8 cellular contexts compared by ENCODE assay signal in the genomic region with DNA sequence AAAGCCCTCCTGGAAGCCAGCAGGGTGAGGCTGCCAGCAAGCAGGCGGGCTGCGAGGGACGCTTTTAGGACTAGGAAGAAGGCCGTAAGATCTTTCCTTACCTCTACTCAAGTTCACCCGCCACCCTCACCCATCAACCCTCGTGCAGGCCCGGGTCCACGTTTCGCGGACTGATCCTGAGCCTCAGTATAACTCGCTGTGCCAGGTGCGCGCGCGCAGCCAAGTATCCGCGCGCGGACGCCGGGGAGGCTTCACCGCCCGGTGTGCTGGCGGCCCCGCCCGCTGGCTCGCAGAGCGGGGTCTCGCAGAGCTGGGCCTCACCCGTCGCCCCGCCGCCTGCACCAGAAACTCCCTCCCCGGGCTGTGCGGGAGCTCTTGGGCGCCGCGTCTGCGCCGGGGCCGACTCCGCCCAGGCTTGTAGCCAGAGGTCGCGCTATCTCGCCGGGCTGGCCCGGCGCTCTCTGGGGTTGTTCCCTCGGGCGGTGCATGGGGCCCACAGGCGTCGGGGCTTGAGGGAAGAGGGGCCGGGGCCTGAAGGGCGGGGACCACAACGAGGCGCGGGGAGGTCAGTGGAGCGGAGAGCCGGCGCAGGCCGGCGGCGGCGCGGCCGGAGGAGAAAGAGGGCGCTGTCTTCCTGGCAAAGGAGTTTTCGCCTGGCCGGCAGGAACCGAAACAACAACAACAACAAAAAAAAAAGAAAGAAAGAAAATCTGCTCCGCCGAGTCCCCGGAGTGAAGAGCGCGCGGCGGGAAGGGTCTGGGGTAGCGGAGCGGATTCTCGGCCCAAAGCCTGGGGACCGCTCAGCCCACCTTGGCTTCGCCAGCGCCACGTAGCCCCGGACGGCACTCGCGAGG. TPM values are rescaled to one million over a fixed set of nuclear protein-coding genes. Genes with fewer than 3 reads are reported as not detected.
DNase-seq lines count a peak whose midpoint lies in the region; ATAC-seq and TF ChIP-seq lines count a peak whose summit lies in the region.

No MANE protein-coding gene starts in this region.

- peaks cover 97% of the 10 kb centered on the region for H3K27me3 Mint-ChIP-seq in activated naive CD4-positive, alpha-beta T cell treated with anti-CD3 and anti-CD28 coated beads, Interleukin-2, amount 10 ng/mL, durations not matched to agents 7 days and 5 days

- H4K20me1 ChIP-seq in IMR-90 (ENCODE audit: insufficient read depth, low read length) (no peaks in the 10 kb centered on the region), SU-DHL-6 (ENCODE audit: low read depth, low read length) (no peaks in the 10 kb centered on the region)

- peak overlapping the region; percentile 96 for H3K9ac ChIP-seq in IMR-90 (ENCODE audit: low read depth, low read length)
- peak overlapping the region; percentile 67 for H3K9ac ChIP-seq in SU-DHL-6 (ENCODE audit: low read length)

- peak overlapping the region; percentile 87 for H2BK5ac ChIP-seq in IMR-90 (ENCODE audit: low read depth, low read length, poor library complexity, severe bottlenecking)

- H4K8ac ChIP-seq in IMR-90 (ENCODE audit: low read depth in 2 of 2, low read length in 2 of 2), result peak overlapping the region; percentile 94 to 96

- H2BK120ac ChIP-seq in IMR-90 (ENCODE audit: low read depth, low read length), result peak overlapping the region; percentile 96

- H2AK9ac ChIP-seq in IMR-90 (replicated peaks; ENCODE audit: low read depth, low read length, poor library complexity), result peak overlapping the region; percentile 68

- peak overlapping the region; percentile 92 for H3K23ac ChIP-seq in IMR-90 (ENCODE audit: low read depth, low read length)

- peak; percentile 53 for TF ChIP-seq CTCF in IMR-90 (conservative IDR thresholded peaks at IDR 0.05; ENCODE audit: low read depth, low read length)
- TF ChIP-seq CTCF in SU-DHL-6 (IDR thresholded peaks at IDR 0.05; ENCODE audit: insufficient read depth, low read length, poor library complexity, severe bottlenecking), result peak; percentile 72
- TF ChIP-seq CTCF in epithelial cell of esophagus (IDR thresholded peaks at IDR 0.05; ENCODE audit: insufficient read depth, low read depth, low read length, missing control alignments), result peak; percentile 38

- H3K27ac Mint-ChIP-seq in activated naive CD4-positive, alpha-beta T cell treated with anti-CD3 and anti-CD28 coated beads, Interleukin-2, amount 10 ng/mL, durations not matched to agents 7 days and 5 days, result no peak overlapping the region

- peak overlapping the region; percentile 73 for H3K4me3 Mint-ChIP-seq in activated naive CD4-positive, alpha-beta T cell treated with anti-CD3 and anti-CD28 coated beads, Interleukin-2, amount 10 ng/mL, durations not matched to agents 7 days and 5 days

- 4% methylated on average over 31 of the region's 88 CpGs; no CpG with 5 or more reads in 1 of the 2 experiments for WGBS in IMR-90 (ENCODE audit: extremely low coverage in 2 of 2, insufficient read length in 1 of 2), 2 experiments

- peak overlapping the region; percentile 84 for H4K5ac ChIP-seq in IMR-90 (ENCODE audit: low read depth, low read length)

- peak overlapping the region; percentile 97; the same call in 2 of the 3 replicates for H2BK15ac ChIP-seq in IMR-90 (ENCODE audit: low read depth, low read length)

- TF ChIP-seq POLR2A in IMR-90 (IDR thresholded peaks at IDR 0.05; ENCODE audit: low read depth, low read length), result no peak; the same call in 1 of the 2 replicates

- peak overlapping the region; percentile 90 for H2BK20ac ChIP-seq in IMR-90 (ENCODE audit: low read depth, low read length)

- CTCF ChIA-PET in activated naive CD4-positive, alpha-beta T cell treated with anti-CD3 and anti-CD28 coated beads, Interleukin-2, amount 10 ng/mL, durations not matched to agents 7 days and 5 days (lab: Charles Lee), result interaction anchor here (1.2 to 1.6 kb wide), 3 partner anchors 8 to 364 kb away, joined by 3 to 4 read pairs (median 3); no protein-coding TSS in a partner anchor
- CTCF ChIA-PET in IMR-90 (lab: Yijun Ruan, JAX), result interaction anchor here (0.6 to 1.0 kb wide), 2 partner anchors 14 to 170 kb away, joined by 3 to 4 read pairs; no protein-coding TSS in a partner anchor

- peaks cover 2 to 13% of the 10 kb centered on the region in 2 experiments; a peak in 2 of 4 replicates for H3K79me1 ChIP-seq in IMR-90 (ENCODE audit: low read depth in 1 of 2, low read length in 2 of 2)

- ATAC-seq in GM21825 (IDR thresholded peaks at IDR 0.05; ENCODE audit: unreplicated experiment) (peak; percentile 88), IMR-90 (ENCODE audit: low read depth) (peak; percentile 83)

- peak overlapping the region; percentile 78 for H3K4ac ChIP-seq in IMR-90 (ENCODE audit: low read depth, low read length)

- H3K4me3 ChIP-seq in IMR-90 (ENCODE audit: insufficient read depth, low read depth, low read length) (peak overlapping the region; percentile 77), SU-DHL-6 (ENCODE audit: insufficient read depth, low read length, poor library complexity, severe bottlenecking) (peak overlapping the region; percentile 74), epithelial cell of esophagus (ENCODE audit: low read length) (peak overlapping the region; percentile 77), muscle layer of duodenum (ENCODE audit: low read depth in 1 of 2, low read length in 2 of 2) (peak overlapping the region; percentile 73 to 82)

- H3K36me3 ChIP-seq in IMR-90 (ENCODE audit: control insufficient read depth, insufficient read depth, low read length) (no peaks in the 10 kb centered on the region), SU-DHL-6 (ENCODE audit: low read length) (no peaks in the 10 kb centered on the region), muscle layer of duodenum (ENCODE audit: control insufficient read depth in 1 of 2, insufficient read depth in 2 of 2, low read length in 2 of 2) (no peaks in the 10 kb centered on the region)

- peak; percentile 62 for TF ChIP-seq RAD21 in IMR-90 (IDR thresholded peaks at IDR 0.05; ENCODE audit: low read length)

- peak overlapping the region; percentile 96 for H3K27ac ChIP-seq in IMR-90 (ENCODE audit: insufficient read depth, low read length)
- 0 out of 2 replicates have a peak overlapping the region, but pooled peaks have one; percentile 12 for H3K27ac ChIP-seq in SU-DHL-6 (ENCODE audit: low read depth, low read length)
- H3K27ac ChIP-seq in muscle layer of duodenum (ENCODE audit: low read length), result no peak overlapping the region

- peak overlapping the region; percentile 92 for H2AFZ ChIP-seq in IMR-90 (replicated peaks; ENCODE audit: low read length, poor library complexity)
- peak overlapping the region; percentile 99 for H2AFZ ChIP-seq in SU-DHL-6 (ENCODE audit: low read depth, low read length, severe bottlenecking)

- peaks cover 5% of the 10 kb centered on the region for H3K36me3 Mint-ChIP-seq in activated naive CD4-positive, alpha-beta T cell treated with anti-CD3 and anti-CD28 coated beads, Interleukin-2, amount 10 ng/mL, durations not matched to agents 7 days and 5 days

- dilution Hi-C loops in IMR-90 (cut with HindIII; ENCODE audit: low sequenced_read_pairs, unreplicated experiment), result no loop called here

- peaks cover 32% of the 10 kb centered on the region for H3K4me1 Mint-ChIP-seq in activated naive CD4-positive, alpha-beta T cell treated with anti-CD3 and anti-CD28 coated beads, Interleukin-2, amount 10 ng/mL, durations not matched to agents 7 days and 5 days

- no peaks in the 10 kb centered on the region for H3K9me3 Mint-ChIP-seq in activated naive CD4-positive, alpha-beta T cell treated with anti-CD3 and anti-CD28 coated beads, Interleukin-2, amount 10 ng/mL, durations not matched to agents 7 days and 5 days

- POLR2A ChIA-PET in IMR-90 (lab: Charles Lee; ENCODE audit: unreplicated experiment), result interaction anchor here (0.6 kb wide), 1 partner anchor 340 kb away, joined by 5 read pairs; no protein-coding TSS in a partner anchor

- in situ Hi-C loops in IMR-90 (cut with MboI; ENCODE audit: low sequenced_read_pairs), result no loop called here

- H3K14ac ChIP-seq in IMR-90 (replicated peaks; ENCODE audit: low read depth, low read length), result peak overlapping the region; percentile 99

- no peaks in the 10 kb centered on the region for H3K9me1 ChIP-seq in IMR-90 (ENCODE audit: insufficient read depth, low read length)

- intact Hi-C loops in IMR-90 (cut with micrococcal nuclease), result no loop called here

- H4K91ac ChIP-seq in IMR-90 (ENCODE audit: insufficient read depth, low read depth, low read length), result peak overlapping the region; percentile 97

- H2AK5ac ChIP-seq in IMR-90 (ENCODE audit: low read depth, low read length), result peak overlapping the region; percentile 72

- no peaks in the 10 kb centered on the region for H3K79me2 ChIP-seq in SU-DHL-6 (ENCODE audit: insufficient read depth, low read length)

- H3K27me3 ChIP-seq in IMR-90 (ENCODE audit: control insufficient read depth, insufficient read depth, low read length) (no peaks in the 10 kb centered on the region), SU-DHL-6 (ENCODE audit: low read length) (no peaks in the 10 kb centered on the region), muscle layer of duodenum (ENCODE audit: low read depth, low read length) (peaks cover 54% of the 10 kb centered on the region)

- H3K4me2 ChIP-seq in IMR-90 (ENCODE audit: low read depth, low read length) (peak overlapping the region; percentile 93), SU-DHL-6 (ENCODE audit: low read depth, low read length, poor library complexity, severe bottlenecking) (peak overlapping the region; percentile 91)

- H3K9me2 ChIP-seq in SU-DHL-6 (replicated peaks; ENCODE audit: insufficient read depth, low read length), result no peaks in the 10 kb centered on the region

- H3K56ac ChIP-seq in IMR-90 (ENCODE audit: extremely low read depth, insufficient read depth, low read length), result peak overlapping the region; percentile 94

- no TSS peak for BruUV-seq in IMR-90 (replicated peaks; lab: Mats Ljungman, UMichigan)

- no peaks in the 10 kb centered on the region for H3F3A ChIP-seq in SU-DHL-6 (ENCODE audit: insufficient read depth)

- peaks cover 19% of the 10 kb centered on the region for H3K4me1 ChIP-seq in IMR-90 (ENCODE audit: control insufficient read depth, insufficient read depth, low read length)
- peaks cover 5 to 26% of the 10 kb centered on the region in 2 donors for H3K4me1 ChIP-seq in muscle layer of duodenum (ENCODE audit: control insufficient read depth in 1 of 2, insufficient read depth in 2 of 2, low read length in 2 of 2)

- peak; percentile 34 for DNase-seq in activated naive CD4-positive, alpha-beta T cell treated with anti-CD3 and anti-CD28 coated beads, Interleukin-2, amount 10 ng/mL, durations not matched to agents 7 days and 5 days
- DNase-seq in activated naive CD4-positive, alpha-beta T cell treated with Interleukin-2 at 50 U/mL for 16 hours, result no peak
- peak; percentile 73 for DNase-seq in IMR-90
- peak; percentile 66 for DNase-seq in epithelial cell of esophagus (ENCODE audit: low read depth)
- DNase-seq in inferior parietal cortex (ENCODE audit: extremely low spot score), result no peak

- H3K18ac ChIP-seq in IMR-90 (ENCODE audit: low read depth, low read length), result peak overlapping the region; percentile 79

- no peaks in the 10 kb centered on the region for H3K9me3 ChIP-seq in IMR-90 (ENCODE audit: control insufficient read depth, insufficient read depth, low read length)
- H3K9me3 ChIP-seq in SU-DHL-6 (ENCODE audit: insufficient read depth, low read length), result no peaks in the 10 kb centered on the region
- no peaks in the 10 kb centered on the region for H3K9me3 ChIP-seq in muscle layer of duodenum (ENCODE audit: control insufficient read depth in 1 of 2, low read length in 2 of 2)

RNA-seq across cellular contexts. Expression of a gene that starts 7.7 kb away (rescaled TPM):
- total RNA-seq in IMR-90 (2012; rRNA removed), result 7.7 and 8.6 TPM in 2 replicates
- 15.0 and 15.1 TPM in 2 replicates for polyA plus RNA-seq in IMR-90 (2012; rRNA removed)
- 12.2 and 21.4 TPM in 2 replicates for polyA plus RNA-seq in IMR-90 (2012; cell fraction: cytosol; rRNA removed)
- polyA plus RNA-seq in IMR-90 (2012; cell fraction: nucleus; rRNA removed; ENCODE audit: low replicate concordance), result 8.8 and 12.1 TPM in 2 replicates

Comparison
In these comparisons a context has a peak if more than half of its experiments do, and no peak if none do; other contexts are left out.
1. DNase-seq: peak in activated naive CD4-positive, alpha-beta T cell treated with anti-CD3 and anti-CD28 coated beads, Interleukin-2, amount 10 ng/mL, durations not matched to agents 7 days and 5 days (single experiment), IMR-90 (single experiment) and epithelial cell of esophagus (single experiment); none in activated naive CD4-positive, alpha-beta T cell treated with Interleukin-2 at 50 U/mL for 16 hours (single experiment) and inferior parietal cortex (single experiment).
2. Peak in every context shown above with its lines, with median percentiles within 50 percentile points of each other: H3K4me3 ChIP-seq and CTCF ChIP-seq.